In the genomic region with DNA sequence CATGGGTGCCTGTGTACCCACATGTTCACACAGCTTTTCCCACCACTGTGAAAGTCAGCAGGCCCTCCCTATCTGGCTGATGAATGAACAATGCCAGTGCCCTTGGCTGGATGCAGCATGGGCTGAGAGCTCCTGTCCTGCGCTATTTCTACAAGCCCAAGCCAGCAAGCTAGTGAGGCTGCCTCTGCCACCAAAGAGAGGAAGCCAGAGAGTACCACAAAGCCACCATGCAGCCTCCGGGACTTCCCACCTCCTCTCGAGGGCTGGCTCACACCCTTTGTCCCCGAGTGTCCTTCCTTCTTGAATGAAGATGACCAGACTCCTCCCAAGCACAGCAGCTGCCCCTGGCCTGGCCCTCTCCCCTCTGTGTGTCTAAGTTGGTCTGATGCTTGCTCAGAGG, we compare ENCODE assay signal across 20 cellular contexts.
A peak's percentile ranks its signal among the peaks of the same experiment; 100 is the strongest.
DNase-seq lines count a peak whose midpoint lies in the region; ATAC-seq and TF ChIP-seq lines count a peak whose summit lies in the region.
"Had no signal": no experiment of that assay in that cellular context is flagged by ENCODE, and none has a peak within 500 bp of the region (broad histone marks: within the 10 kb centered on the region; RNA-seq: fewer than 3 reads in every experiment).

No MANE protein-coding gene starts in this region.

- peaks cover 14% of the 10 kb centered on the region for H3K4me1 Mint-ChIP-seq in activated CD8-positive, alpha-beta T cell treated with anti-CD3 and anti-CD28 coated beads, Interleukin-2, amount 10 ng/mL, durations not matched to agents 7 days and 5 days (ENCODE audit: low read depth)
- no peaks in the 10 kb centered on the region for H3K4me1 Mint-ChIP-seq in activated CD8-positive, alpha-beta T cell treated with anti-CD3 and anti-CD28 coated beads for 36 hours (ENCODE audit: low read depth)
- H3K4me1 Mint-ChIP-seq: H9 had no signal

- H3K36me3 ChIP-seq in Panc1 (ENCODE audit: control insufficient read depth, insufficient read depth, low read length): no peaks in the 10 kb centered on the region

- H3K27ac ChIP-seq in Panc1 (ENCODE audit: low read length) (peak overlapping the region; percentile 11; the same call in 1 of the 2 replicates), substantia nigra (ENCODE audit: low read depth, low read length, poor library complexity, severe bottlenecking) (peak overlapping the region; percentile 31)
- H3K27ac ChIP-seq: 22Rv1, C4-2B, HL-60, PC-9, SK-N-MC had no signal

- ATAC-seq in activated CD8-positive, alpha-beta T cell treated with anti-CD3 and anti-CD28 coated beads, Interleukin-2, amount 10 ng/mL, durations not matched to agents 7 days and 5 days: peak; percentile 65
- no peak for ATAC-seq in activated CD8-positive, alpha-beta T cell treated with anti-CD3 and anti-CD28 coated beads for 36 hours
- ATAC-seq in Panc1: no peak
- ATAC-seq in HG03442 (IDR thresholded peaks at IDR 0.05; ENCODE audit: unreplicated experiment): no peak

- no peak overlapping the region for H3K27ac Mint-ChIP-seq in activated CD8-positive, alpha-beta T cell treated with anti-CD3 and anti-CD28 coated beads, Interleukin-2, amount 10 ng/mL, durations not matched to agents 7 days and 5 days
- no peak overlapping the region for H3K27ac Mint-ChIP-seq in activated CD8-positive, alpha-beta T cell treated with anti-CD3 and anti-CD28 coated beads for 36 hours

- H3K27me3 ChIP-seq in Panc1 (ENCODE audit: control insufficient read depth, insufficient read depth, low read length): no peaks in the 10 kb centered on the region

- DNase-seq in activated CD8-positive, alpha-beta T cell treated with anti-CD3 and anti-CD28 coated beads, Interleukin-2, amount 10 ng/mL, durations not matched to agents 7 days and 5 days: peak; percentile 29
- no peak for DNase-seq in activated CD8-positive, alpha-beta T cell treated with anti-CD3 and anti-CD28 coated beads for 36 hours
- DNase-seq in Panc1 (ENCODE audit: low read depth, low spot score) (no peak), myocyte (ENCODE audit: low read depth) (peak; percentile 95), substantia nigra (lab: John Stamatoyannopoulos, UW) (peak in 17 of 49 donors; percentile 1 to 60 (median 15)), COLO829 (ENCODE audit: low spot score) (no peak)
- DNase-seq in effector CD8-positive, alpha-beta T cell (lab: John Stamatoyannopoulos, UW): no peak
- DNase-seq: COR-L47, DMS153, EL, H9, NCI-H1048, NCI-H2107, NCI-H774, PC-9 had no signal

- POLR2A ChIA-PET in activated CD8-positive, alpha-beta T cell treated with anti-CD3 and anti-CD28 coated beads, Interleukin-2, amount 10 ng/mL, durations not matched to agents 7 days and 5 days (lab: Charles Lee): no interaction called here
- POLR2A ChIA-PET in activated CD8-positive, alpha-beta T cell treated with anti-CD3 and anti-CD28 coated beads for 36 hours (lab: Charles Lee): no interaction called here
- POLR2A ChIA-PET in Panc1 (lab: Charles Lee): no interaction called here

- H3K4me3 ChIP-seq in Panc1 (ENCODE audit: low read depth in 2 of 2, low read length in 2 of 2): no peak overlapping the region
- H3K4me3 ChIP-seq: PC-9, SK-N-MC had no signal

- no peak for TF ChIP-seq CTCF in activated CD8-positive, alpha-beta T cell treated with anti-CD3 and anti-CD28 coated beads for 36 hours (IDR thresholded peaks at IDR 0.05)
- no peak for TF ChIP-seq CTCF in Panc1 (IDR thresholded peaks at IDR 0.05)

- H3K9me3 Mint-ChIP-seq in activated CD8-positive, alpha-beta T cell treated with anti-CD3 and anti-CD28 coated beads, Interleukin-2, amount 10 ng/mL, durations not matched to agents 7 days and 5 days (ENCODE audit: insufficient read depth): no peaks in the 10 kb centered on the region
- no peaks in the 10 kb centered on the region for H3K9me3 Mint-ChIP-seq in activated CD8-positive, alpha-beta T cell treated with anti-CD3 and anti-CD28 coated beads for 36 hours
- H3K9me3 Mint-ChIP-seq: H9 had no signal

- peaks cover 3% of the 10 kb centered on the region for H3K27me3 Mint-ChIP-seq in activated CD8-positive, alpha-beta T cell treated with anti-CD3 and anti-CD28 coated beads, Interleukin-2, amount 10 ng/mL, durations not matched to agents 7 days and 5 days (ENCODE audit: low read depth)
- no peaks in the 10 kb centered on the region for H3K27me3 Mint-ChIP-seq in activated CD8-positive, alpha-beta T cell treated with anti-CD3 and anti-CD28 coated beads for 36 hours

- no peaks in the 10 kb centered on the region for H3K9me3 ChIP-seq in Panc1 (ENCODE audit: control insufficient read depth, insufficient read depth, low read depth, low read length)

- in situ Hi-C loops in Panc1 (cut with HindIII; ENCODE audit: low pct_unique_long_range_greater_than_20kb, low sequenced_read_pairs): no loop called here

- no TSS peak for BruUV-seq in Panc1 (replicated peaks; lab: Mats Ljungman, UMichigan)

- intact Hi-C loops in activated CD8-positive, alpha-beta T cell treated with anti-CD3 and anti-CD28 coated beads for 36 hours (cut with micrococcal nuclease): no loop called here
- intact Hi-C loops in Panc1 (cut with micrococcal nuclease; ENCODE audit: unreplicated experiment): no loop called here

- no peaks in the 10 kb centered on the region for H3K36me3 Mint-ChIP-seq in activated CD8-positive, alpha-beta T cell treated with anti-CD3 and anti-CD28 coated beads, Interleukin-2, amount 10 ng/mL, durations not matched to agents 7 days and 5 days (ENCODE audit: low read depth)
- no peaks in the 10 kb centered on the region for H3K36me3 Mint-ChIP-seq in activated CD8-positive, alpha-beta T cell treated with anti-CD3 and anti-CD28 coated beads for 36 hours (ENCODE audit: low read depth)

- H3K4me3 Mint-ChIP-seq in activated CD8-positive, alpha-beta T cell treated with anti-CD3 and anti-CD28 coated beads, Interleukin-2, amount 10 ng/mL, durations not matched to agents 7 days and 5 days: no peak overlapping the region
- no peak overlapping the region for H3K4me3 Mint-ChIP-seq in activated CD8-positive, alpha-beta T cell treated with anti-CD3 and anti-CD28 coated beads for 36 hours
- H3K4me3 Mint-ChIP-seq: H9 had no signal

- CTCF ChIA-PET in activated CD8-positive, alpha-beta T cell treated with anti-CD3 and anti-CD28 coated beads, Interleukin-2, amount 10 ng/mL, durations not matched to agents 7 days and 5 days (lab: Charles Lee): no interaction called here
- CTCF ChIA-PET in activated CD8-positive, alpha-beta T cell treated with anti-CD3 and anti-CD28 coated beads for 36 hours (lab: Charles Lee): no interaction called here
- CTCF ChIA-PET in Panc1 (lab: Charles Lee): no interaction called here

- peaks cover 27% of the 10 kb centered on the region for H3K4me1 ChIP-seq in Panc1 (ENCODE audit: control insufficient read depth, insufficient read depth, low read length)

Comparison
In these comparisons a context has a peak if more than half of its experiments do, and no peak if none do; other contexts are left out.
1. DNase-seq: peak in activated CD8-positive, alpha-beta T cell treated with anti-CD3 and anti-CD28 coated beads, Interleukin-2, amount 10 ng/mL, durations not matched to agents 7 days and 5 days (single experiment) and myocyte (single experiment); none in activated CD8-positive, alpha-beta T cell treated with anti-CD3 and anti-CD28 coated beads for 36 hours (single experiment), Panc1 (single experiment), effector CD8-positive, alpha-beta T cell (single experiment) and COLO829 (single experiment).